ENCODE assay signal across 10 cellular contexts in the genomic region with DNA sequence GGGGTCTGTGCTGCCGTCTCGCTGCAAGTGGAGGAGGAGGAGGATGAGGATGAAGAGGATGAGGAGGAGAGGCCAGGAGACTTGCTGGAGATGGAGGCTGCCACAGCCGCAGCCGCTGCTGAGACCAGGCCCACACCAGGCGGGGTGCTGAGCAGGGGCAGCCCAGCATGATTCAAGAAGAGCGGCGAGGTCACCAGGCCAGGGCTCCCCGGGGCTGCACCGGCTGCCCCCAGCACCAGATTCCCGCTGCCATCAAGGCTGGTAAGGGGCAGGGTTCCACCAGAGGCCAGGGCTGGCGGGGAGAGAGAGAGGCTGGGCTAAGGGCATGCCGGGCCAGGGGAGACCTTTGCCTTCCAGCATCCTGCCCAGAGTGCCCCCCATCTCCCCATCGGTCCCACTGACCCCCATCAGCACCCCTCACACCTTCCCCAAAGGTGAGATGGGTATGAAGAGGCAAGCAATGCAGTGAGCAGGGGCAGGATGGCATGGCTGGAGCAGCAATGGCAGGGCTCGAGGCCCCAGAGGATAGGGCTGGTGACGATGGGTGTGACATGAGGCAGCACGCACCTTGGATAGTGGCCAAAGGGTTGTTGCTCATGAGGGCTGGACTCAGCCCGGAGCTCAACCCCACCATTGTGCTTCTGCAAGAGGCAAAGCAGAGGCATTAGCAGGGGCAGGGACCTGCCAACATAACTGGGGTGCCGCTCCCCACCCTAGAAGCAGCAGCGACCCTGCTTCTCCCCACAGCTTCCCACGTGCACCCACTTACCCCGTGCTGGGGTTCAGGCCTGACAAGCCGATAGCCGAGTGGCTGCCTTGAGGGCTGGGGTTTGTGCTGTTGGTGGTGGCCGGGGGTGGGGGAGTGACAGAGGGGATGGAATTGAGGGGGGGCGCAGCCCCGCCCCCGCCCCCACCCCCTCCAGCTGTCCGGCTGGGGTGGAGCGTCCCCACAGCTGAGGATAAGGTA. TPM values are rescaled to one million over a fixed set of nuclear protein-coding genes. Genes with fewer than 3 reads are reported as not detected.
DNase-seq lines count a peak whose midpoint lies in the region.
"Had no signal": no experiment of that assay in that cellular context is flagged by ENCODE, and none has a peak within 500 bp of the region (broad histone marks: within the 10 kb centered on the region; RNA-seq: fewer than 3 reads in every experiment).

No MANE protein-coding gene starts in this region.

- peaks cover 43% of the 10 kb centered on the region for H3K4me1 Mint-ChIP-seq in activated CD4-positive, alpha-beta T cell treated with anti-CD3 and anti-CD28 coated beads, Interleukin-2, amount 10 ng/mL, durations not matched to agents 7 days and 5 days

- H3K9me2 ChIP-seq in Karpas-422 (replicated peaks; ENCODE audit: insufficient read depth, low read length), result no peaks in the 10 kb centered on the region

- H3K4me2 ChIP-seq in Karpas-422 (ENCODE audit: low read depth, low read length, poor library complexity, severe bottlenecking), result no peak overlapping the region

- peaks cover 15% of the 10 kb centered on the region for H3K36me3 Mint-ChIP-seq in activated CD4-positive, alpha-beta T cell treated with anti-CD3 and anti-CD28 coated beads, Interleukin-2, amount 10 ng/mL, durations not matched to agents 7 days and 5 days (ENCODE audit: low read depth)

- no peaks in the 10 kb centered on the region for H3K9me3 Mint-ChIP-seq in activated CD4-positive, alpha-beta T cell treated with anti-CD3 and anti-CD28 coated beads, Interleukin-2, amount 10 ng/mL, durations not matched to agents 7 days and 5 days

- peak overlapping the region; percentile 8 for H3K4me3 Mint-ChIP-seq in activated CD4-positive, alpha-beta T cell treated with anti-CD3 and anti-CD28 coated beads, Interleukin-2, amount 10 ng/mL, durations not matched to agents 7 days and 5 days

- no peaks in the 10 kb centered on the region for H3K9me3 ChIP-seq in Karpas-422 (ENCODE audit: low read length)
- H3K9me3 ChIP-seq: body of pancreas had no signal

- no peak overlapping the region for H2AFZ ChIP-seq in Karpas-422 (ENCODE audit: low read length)

- no peak overlapping the region for H3K27ac ChIP-seq in Karpas-422 (ENCODE audit: low read length)
- H3K27ac ChIP-seq: body of pancreas, C4-2B had no signal

- DNase-seq in activated CD4-positive, alpha-beta T cell treated with anti-CD3 and anti-CD28 coated beads, Interleukin-2, amount 10 ng/mL, durations not matched to agents 7 days and 5 days, result no peak
- DNase-seq in activated CD4-positive, alpha-beta T cell treated with anti-CD3 and anti-CD28 coated beads for 48 hours, result no peak
- DNase-seq in Karpas-422 (peak; percentile 41), dermis microvascular lymphatic vessel endothelial cell (ENCODE audit: low read depth in 2 of 2) (peak; percentile 85 to 88), pulmonary artery endothelial cell (ENCODE audit: low read depth, low spot score) (peak; percentile 56), NCI-H82 (lab: John Stamatoyannopoulos, UW) (no peak), DMS114 treated with DMSO at 0.1 percent for 48 hours (lab: John Stamatoyannopoulos, UW; ENCODE audit: unreplicated experiment) (no peak)
- no peak for DNase-seq in stimulated activated CD4-positive, alpha-beta T cell treated with anti-CD3 and anti-CD28 coated beads, Interleukin-2, amount 100 ng/mL, for 48 hours

- H3K9ac ChIP-seq in Karpas-422 (ENCODE audit: low read length), result no peak overlapping the region

- H3K27ac Mint-ChIP-seq in activated CD4-positive, alpha-beta T cell treated with anti-CD3 and anti-CD28 coated beads, Interleukin-2, amount 10 ng/mL, durations not matched to agents 7 days and 5 days, result peak overlapping the region; percentile 87

- peaks cover 70% of the 10 kb centered on the region for H3K4me1 ChIP-seq in Karpas-422 (ENCODE audit: low read length)
- H3K4me1 ChIP-seq: body of pancreas had no signal

- no peaks in the 10 kb centered on the region for H3K27me3 Mint-ChIP-seq in activated CD4-positive, alpha-beta T cell treated with anti-CD3 and anti-CD28 coated beads, Interleukin-2, amount 10 ng/mL, durations not matched to agents 7 days and 5 days

- no peaks in the 10 kb centered on the region for H3K79me2 ChIP-seq in Karpas-422 (ENCODE audit: low read length)

- no peaks in the 10 kb centered on the region for H3K27me3 ChIP-seq in Karpas-422 (ENCODE audit: low read length)
- H3K27me3 ChIP-seq: body of pancreas had no signal

- H4K20me1 ChIP-seq in Karpas-422 (ENCODE audit: insufficient read depth, low read depth, low read length), result peaks cover 29% of the 10 kb centered on the region; the same call in 1 of the 2 replicates

- POLR2A ChIA-PET in activated CD4-positive, alpha-beta T cell treated with anti-CD3 and anti-CD28 coated beads, Interleukin-2, amount 10 ng/mL, durations not matched to agents 7 days and 5 days (lab: Charles Lee), result no interaction called here

- peaks cover 41% of the 10 kb centered on the region for H3K36me3 ChIP-seq in Karpas-422 (ENCODE audit: insufficient read depth, low read length)

- CTCF ChIA-PET in activated CD4-positive, alpha-beta T cell treated with anti-CD3 and anti-CD28 coated beads, Interleukin-2, amount 10 ng/mL, durations not matched to agents 7 days and 5 days (lab: Charles Lee), result no interaction called here

- H3K4me3 ChIP-seq in Karpas-422 (ENCODE audit: low read length), result no peak overlapping the region
- H3K4me3 ChIP-seq: body of pancreas had no signal

RNA-seq across cellular contexts. Expression of gene ZNF574, which starts 15.6 kb away (rescaled TPM):
- 10 to 100 TPM; 14.1 to 15.8 TPM for total RNA-seq in activated CD4-positive, alpha-beta T cell treated with anti-CD3 and anti-CD28 coated beads, Interleukin-2, amount 10 ng/mL, durations not matched to agents 7 days and 5 days
- 15.1 and 23.5 TPM in 2 replicates for total RNA-seq in Karpas-422 (2014; rRNA removed; shearing (Covaris generic); ENCODE audit: low replicate concordance)
- total RNA-seq in dermis microvascular lymphatic vessel endothelial cell (8.0 and 13.4 TPM in 2 replicates), pulmonary artery endothelial cell (11.9 and 15.1 TPM in 2 replicates)

RNA-seq across cellular contexts. Expression of gene GRIK5, which starts 21.6 kb away (rescaled TPM):
- under 1 TPM; 0.65 to 0.79 TPM for total RNA-seq in activated CD4-positive, alpha-beta T cell treated with anti-CD3 and anti-CD28 coated beads, Interleukin-2, amount 10 ng/mL, durations not matched to agents 7 days and 5 days
- total RNA-seq in Karpas-422 (2014; rRNA removed; shearing (Covaris generic); ENCODE audit: low replicate concordance), result 0.07 and 1.4 TPM in 2 replicates
- total RNA-seq in dermis microvascular lymphatic vessel endothelial cell (under 0.01 TPM in 1 of 2 replicates, not detected in the other), pulmonary artery endothelial cell (2.2 and 5.7 TPM in 2 replicates)

RNA-seq across cellular contexts. Expression of gene POU2F2, which starts 40.7 kb away (rescaled TPM):
- 10 to 100 TPM; 19.6 to 22.9 TPM for total RNA-seq in activated CD4-positive, alpha-beta T cell treated with anti-CD3 and anti-CD28 coated beads, Interleukin-2, amount 10 ng/mL, durations not matched to agents 7 days and 5 days
- total RNA-seq in Karpas-422 (2014; rRNA removed; shearing (Covaris generic); ENCODE audit: low replicate concordance), result 61.9 and 69.4 TPM in 2 replicates
- total RNA-seq in dermis microvascular lymphatic vessel endothelial cell, result 0.26 and 1.0 TPM in 2 replicates
- 0.26 and 0.49 TPM in 2 replicates for total RNA-seq in pulmonary artery endothelial cell

Comparison
In these comparisons a context has a peak if more than half of its experiments do, and no peak if none do; other contexts are left out.
1. DNase-seq: peak in Karpas-422 (single experiment), dermis microvascular lymphatic vessel endothelial cell (2 of 2) and pulmonary artery endothelial cell (single experiment); none in activated CD4-positive, alpha-beta T cell treated with anti-CD3 and anti-CD28 coated beads, Interleukin-2, amount 10 ng/mL, durations not matched to agents 7 days and 5 days (single experiment), activated CD4-positive, alpha-beta T cell treated with anti-CD3 and anti-CD28 coated beads for 48 hours (single experiment), NCI-H82 (single experiment), stimulated activated CD4-positive, alpha-beta T cell treated with anti-CD3 and anti-CD28 coated beads, Interleukin-2, amount 100 ng/mL, for 48 hours (0 of 2) and DMS114 treated with DMSO at 0.1 percent for 48 hours (single experiment).
2. RNA of gene POU2F2, which starts 40.7 kb away (total RNA-seq): 61.9 to 69.4 TPM in Karpas-422 and 19.6 to 22.9 TPM in activated CD4-positive, alpha-beta T cell treated with anti-CD3 and anti-CD28 coated beads, Interleukin-2, amount 10 ng/mL, durations not matched to agents 7 days and 5 days; 0.26 to 0.49 TPM in pulmonary artery endothelial cell and 0.26 to 1.0 TPM in dermis microvascular lymphatic vessel endothelial cell; every median in the first group is over 10 times any median in the second.